In genomic region chr7:147412782-147413186, GRCh38 we compare ENCODE assay signal across 1 cellular context.
A peak's percentile ranks its signal among the peaks of the same experiment; 100 is the strongest.
TF ChIP-seq lines count a peak whose summit lies in the region.

No MANE protein-coding gene starts in this region.

TF ChIP-seq in SK-N-SH, 30 proteins besides CTCF, POLR2A, EP300 and RAD21 (continued from another document):
- TF ChIP-seq MAX (IDR thresholded peaks at IDR 0.05; ENCODE audit: low read depth) = peak; percentile 86
- 0 out of 2 replicates have a peak, but pooled peaks have one; percentile 34 for TF ChIP-seq GABPA (IDR thresholded peaks at IDR 0.05; ENCODE audit: low read depth)
- 0 out of 2 replicates have a peak, but pooled peaks have one; percentile 3 for TF ChIP-seq USF1 (IDR thresholded peaks at IDR 0.05; ENCODE audit: borderline replicate concordance, low read depth)
- TF ChIP-seq MXI1 (IDR thresholded peaks at IDR 0.05; ENCODE audit: low read depth, low read length) = no peak
- peak; percentile 83 for TF ChIP-seq NFIC (IDR thresholded peaks at IDR 0.05; ENCODE audit: borderline replicate concordance)
- TF ChIP-seq SIN3A (IDR thresholded peaks at IDR 0.05; ENCODE audit: borderline replicate concordance, low read depth, low read length) = no peak
- peak; percentile 99 for TF ChIP-seq TEAD4 (IDR thresholded peaks at IDR 0.05; ENCODE audit: borderline replicate concordance, insufficient read depth)
- TF ChIP-seq, protein P1, sequence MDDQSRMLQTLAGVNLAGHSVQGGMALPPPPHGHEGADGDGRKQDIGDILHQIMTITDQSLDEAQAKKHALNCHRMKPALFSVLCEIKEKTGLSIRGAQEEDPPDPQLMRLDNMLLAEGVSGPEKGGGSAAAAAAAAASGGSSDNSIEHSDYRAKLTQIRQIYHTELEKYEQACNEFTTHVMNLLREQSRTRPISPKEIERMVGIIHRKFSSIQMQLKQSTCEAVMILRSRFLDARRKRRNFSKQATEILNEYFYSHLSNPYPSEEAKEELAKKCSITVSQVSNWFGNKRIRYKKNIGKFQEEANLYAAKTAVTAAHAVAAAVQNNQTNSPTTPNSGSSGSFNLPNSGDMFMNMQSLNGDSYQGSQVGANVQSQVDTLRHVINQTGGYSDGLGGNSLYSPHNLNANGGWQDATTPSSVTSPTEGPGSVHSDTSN (IDR thresholded peaks at IDR 0.05) = peak; percentile 83
- TF ChIP-seq FOSL2 (IDR thresholded peaks at IDR 0.05; ENCODE audit: borderline replicate concordance, low read depth) = peak; percentile 75
- TF ChIP-seq JUND (IDR thresholded peaks at IDR 0.05) = peak; percentile 82
- TF ChIP-seq, protein P2, sequence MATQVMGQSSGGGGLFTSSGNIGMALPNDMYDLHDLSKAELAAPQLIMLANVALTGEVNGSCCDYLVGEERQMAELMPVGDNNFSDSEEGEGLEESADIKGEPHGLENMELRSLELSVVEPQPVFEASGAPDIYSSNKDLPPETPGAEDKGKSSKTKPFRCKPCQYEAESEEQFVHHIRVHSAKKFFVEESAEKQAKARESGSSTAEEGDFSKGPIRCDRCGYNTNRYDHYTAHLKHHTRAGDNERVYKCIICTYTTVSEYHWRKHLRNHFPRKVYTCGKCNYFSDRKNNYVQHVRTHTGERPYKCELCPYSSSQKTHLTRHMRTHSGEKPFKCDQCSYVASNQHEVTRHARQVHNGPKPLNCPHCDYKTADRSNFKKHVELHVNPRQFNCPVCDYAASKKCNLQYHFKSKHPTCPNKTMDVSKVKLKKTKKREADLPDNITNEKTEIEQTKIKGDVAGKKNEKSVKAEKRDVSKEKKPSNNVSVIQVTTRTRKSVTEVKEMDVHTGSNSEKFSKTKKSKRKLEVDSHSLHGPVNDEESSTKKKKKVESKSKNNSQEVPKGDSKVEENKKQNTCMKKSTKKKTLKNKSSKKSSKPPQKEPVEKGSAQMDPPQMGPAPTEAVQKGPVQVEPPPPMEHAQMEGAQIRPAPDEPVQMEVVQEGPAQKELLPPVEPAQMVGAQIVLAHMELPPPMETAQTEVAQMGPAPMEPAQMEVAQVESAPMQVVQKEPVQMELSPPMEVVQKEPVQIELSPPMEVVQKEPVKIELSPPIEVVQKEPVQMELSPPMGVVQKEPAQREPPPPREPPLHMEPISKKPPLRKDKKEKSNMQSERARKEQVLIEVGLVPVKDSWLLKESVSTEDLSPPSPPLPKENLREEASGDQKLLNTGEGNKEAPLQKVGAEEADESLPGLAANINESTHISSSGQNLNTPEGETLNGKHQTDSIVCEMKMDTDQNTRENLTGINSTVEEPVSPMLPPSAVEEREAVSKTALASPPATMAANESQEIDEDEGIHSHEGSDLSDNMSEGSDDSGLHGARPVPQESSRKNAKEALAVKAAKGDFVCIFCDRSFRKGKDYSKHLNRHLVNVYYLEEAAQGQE (IDR thresholded peaks at IDR 0.05; ENCODE audit: low read depth, low read length) = no peak
- TF ChIP-seq ELF1 (IDR thresholded peaks at IDR 0.05) = no peak
- no peak for TF ChIP-seq RFX5 (IDR thresholded peaks at IDR 0.05; ENCODE audit: low read length)
- peak; percentile 46; the same call in 1 of the 2 replicates for TF ChIP-seq FOXM1 (IDR thresholded peaks at IDR 0.05; ENCODE audit: low read depth)
- peak; percentile 64; the same call in 1 of the 2 replicates for TF ChIP-seq RXRA (IDR thresholded peaks at IDR 0.05; ENCODE audit: borderline replicate concordance, low read depth)
